8 cellular contexts compared by ENCODE assay signal in genomic region chr1:168137515-168137821, GRCh38. TPM values are rescaled to one million over a fixed set of nuclear protein-coding genes. Genes with fewer than 3 reads are reported as not detected.
DNase-seq lines count a peak whose midpoint lies in the region; ATAC-seq and TF ChIP-seq lines count a peak whose summit lies in the region.

No MANE protein-coding gene starts in this region.

- intact Hi-C loops in upper lobe of right lung (cut with DNase I): no loop called here

- H3K27me3 Mint-ChIP-seq in activated T-cell treated with anti-CD3 and anti-CD28 coated beads, Interleukin-2, amount 50 U/mL, for 4 hours (ENCODE audit: low read depth): peaks cover 35% of the 10 kb centered on the region
- peaks cover 9% of the 10 kb centered on the region for H3K27me3 Mint-ChIP-seq in memory B cell

- H3K4me3 Mint-ChIP-seq in activated T-cell treated with anti-CD3 and anti-CD28 coated beads, Interleukin-2, amount 50 U/mL, for 4 hours: peak overlapping the region; percentile 88
- H3K4me3 Mint-ChIP-seq in memory B cell: peak overlapping the region; percentile 93

- TF ChIP-seq CTCF in cardiac fibroblast (IDR thresholded peaks at IDR 0.05; ENCODE audit: low read depth, low read length) (no peak), upper lobe of right lung (IDR thresholded peaks at IDR 0.05) (no peak)

- peaks cover 27% of the 10 kb centered on the region for H3K4me1 Mint-ChIP-seq in activated T-cell treated with anti-CD3 and anti-CD28 coated beads, Interleukin-2, amount 50 U/mL, for 4 hours (ENCODE audit: low read depth)
- H3K4me1 Mint-ChIP-seq in memory B cell: peaks cover 8% of the 10 kb centered on the region

- ATAC-seq in activated T-cell treated with anti-CD3 and anti-CD28 coated beads, Interleukin-2, amount 50 U/mL, for 4 hours: no peak
- no peak for ATAC-seq in memory B cell (ENCODE audit: low read depth)
- no peak for ATAC-seq in upper lobe of right lung
- no peak for ATAC-seq in HG03460 (IDR thresholded peaks at IDR 0.05; ENCODE audit: unreplicated experiment)

- H3K4me3 ChIP-seq in cardiac fibroblast (replicated peaks in 1 of 2; ENCODE audit: low read depth in 2 of 2, low read length in 2 of 2): peak overlapping the region; percentile 82 to 84
- H3K4me3 ChIP-seq in upper lobe of right lung: peak overlapping the region; percentile 82

- H3K36me3 ChIP-seq in upper lobe of right lung: no peaks in the 10 kb centered on the region

- H3K27ac ChIP-seq in upper lobe of right lung: peak overlapping the region; percentile 69

- H3K4me1 ChIP-seq in upper lobe of right lung: peaks cover 7% of the 10 kb centered on the region

- no peaks in the 10 kb centered on the region for H3K36me3 Mint-ChIP-seq in activated T-cell treated with anti-CD3 and anti-CD28 coated beads, Interleukin-2, amount 50 U/mL, for 4 hours (ENCODE audit: insufficient read depth)
- H3K36me3 Mint-ChIP-seq in memory B cell: peaks cover 3% of the 10 kb centered on the region

- no peaks in the 10 kb centered on the region for H3K9me3 ChIP-seq in upper lobe of right lung

- no peak for DNase-seq in activated T-cell treated with anti-CD3 and anti-CD28 coated beads, Interleukin-2, amount 50 U/mL, for 4 hours
- no peak for DNase-seq in activated T-cell treated with anti-CD3 and anti-CD28 coated beads, Interleukin-2, amount 50 U/mL, for 1 hour
- DNase-seq in cardiac fibroblast (ENCODE audit: low read depth in 2 of 2): no peak
- no peak for DNase-seq in memory B cell (ENCODE audit: low spot score in 2 of 2)
- no peak for DNase-seq in upper lobe of right lung
- DNase-seq in hepatic stellate cell (ENCODE audit: low spot score): no peak
- DNase-seq in LoVo (ENCODE audit: low spot score): no peak

- H3K27ac Mint-ChIP-seq in memory B cell: peak overlapping the region; percentile 29

- H3K27me3 ChIP-seq in upper lobe of right lung: no peaks in the 10 kb centered on the region

- H3K9me3 Mint-ChIP-seq in activated T-cell treated with anti-CD3 and anti-CD28 coated beads, Interleukin-2, amount 50 U/mL, for 4 hours: no peaks in the 10 kb centered on the region
- no peaks in the 10 kb centered on the region for H3K9me3 Mint-ChIP-seq in memory B cell

RNA-seq across cellular contexts. Expression of gene GPR161, which starts 0.7 kb away (rescaled TPM):
- under 1 TPM; 0.16 to 0.27 (median 0.20) TPM for total RNA-seq in activated T-cell treated with anti-CD3 and anti-CD28 coated beads, Interleukin-2, amount 50 U/mL, for 4 hours
- total RNA-seq in upper lobe of right lung: 14.5 TPM

RNA-seq across cellular contexts. Expression of gene TIPRL, which starts 41.3 kb away (rescaled TPM):
- total RNA-seq in activated T-cell treated with anti-CD3 and anti-CD28 coated beads, Interleukin-2, amount 50 U/mL, for 4 hours: 10 to 100 TPM; 46.3 to 47.9 (median 46.7) TPM
- total RNA-seq in upper lobe of right lung: 26.9 TPM

Comparison
In these comparisons a context has a peak if more than half of its experiments do, and no peak if none do; other contexts are left out.
1. RNA of gene GPR161, which starts 0.7 kb away (total RNA-seq): 14.5 TPM in upper lobe of right lung (single experiment); 0.16 to 0.27 TPM in activated T-cell treated with anti-CD3 and anti-CD28 coated beads, Interleukin-2, amount 50 U/mL, for 4 hours; every median in the first group is over 10 times any median in the second.